ENCODE assay signal across 18 cellular contexts in the genomic region with DNA sequence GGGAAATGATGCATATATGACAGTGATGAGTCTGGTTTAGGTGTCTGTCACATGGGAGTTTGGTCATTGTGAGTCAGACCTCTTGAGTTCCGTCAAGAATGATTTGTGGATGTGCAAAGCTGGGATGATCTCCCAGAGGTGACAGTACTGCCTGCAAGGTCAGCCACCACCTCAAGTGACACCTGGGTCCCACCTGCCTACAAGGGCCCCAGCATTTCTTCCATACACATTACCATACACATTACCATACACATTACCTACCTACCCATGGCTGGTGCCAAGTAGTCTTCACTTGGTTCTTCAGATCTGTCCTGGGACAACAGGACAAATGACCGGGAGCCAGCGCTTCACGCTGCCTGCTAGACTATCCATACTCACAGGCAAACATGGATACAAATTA.
DNase-seq lines count a peak whose midpoint lies in the region; ATAC-seq, FAIRE-seq and TF ChIP-seq lines count a peak whose summit lies in the region.
"Had no signal": no experiment of that assay in that cellular context is flagged by ENCODE, and none has a peak within 500 bp of the region (broad histone marks: within the 10 kb centered on the region; RNA-seq: fewer than 3 reads in every experiment).

No MANE protein-coding gene starts in this region.

- whole genome bisulfite sequencing in H1 (ENCODE audit: extremely low coverage in 1 of 2, insufficient coverage in 1 of 2, insufficient read length in 1 of 2, insufficient replicate concordance in 2 of 2, low coverage in 1 of 2, low lambda C conversion rate in 2 of 2, missing lambda C conversion rate in 1 of 2), 2 experiments: 95% methylated on average over 4 of the region's 4 CpGs; no CpG with 5 or more reads in 1 of the 2 experiments

- H2AFZ ChIP-seq in H1 (ENCODE audit: low read length): no peak overlapping the region
- H2AFZ ChIP-seq in osteoblast (ENCODE audit: low read length): no peak overlapping the region
- H2AFZ ChIP-seq: GM23338 had no signal

- no peak overlapping the region for H3K18ac ChIP-seq in H1 (ENCODE audit: extremely low read depth, low read length)

- H3K9ac ChIP-seq in H1 (replicated peaks in 1 of 4; ENCODE audit: extremely low read depth in 1 of 4, low read depth in 3 of 4, low read length in 3 of 4): no peak overlapping the region
- H3K9ac ChIP-seq: BLaER1 had no signal

- H3K9me3 ChIP-seq in H1 (ENCODE audit: insufficient read depth in 2 of 2, low read depth in 1 of 2, low read length in 1 of 2) (no peaks in the 10 kb centered on the region), osteoblast (ENCODE audit: low read depth, low read length) (no peaks in the 10 kb centered on the region), BE2C (no peaks in the 10 kb centered on the region)
- H3K9me3 ChIP-seq: BLaER1, Caco-2 had no signal

- H3K4me3 ChIP-seq in H1 (ENCODE audit: extremely low read depth in 1 of 4, insufficient read depth in 2 of 4, low read depth in 3 of 4, low read length in 4 of 4) (no peak overlapping the region), osteoblast (ENCODE audit: insufficient read depth, low read length) (no peak overlapping the region), BE2C (ENCODE audit: low read depth, low read length) (no peak overlapping the region)
- H3K4me3 ChIP-seq: BLaER1, GM12878, GM23338, K562 had no signal

- H3K36me3 ChIP-seq in H1 (ENCODE audit: control insufficient read depth in 2 of 4, insufficient read depth in 4 of 4, low read length in 3 of 4): no peaks in the 10 kb centered on the region
- H3K36me3 ChIP-seq in osteoblast (ENCODE audit: insufficient read depth, low read length): peaks cover 25% of the 10 kb centered on the region
- H3K36me3 ChIP-seq in BE2C: no peaks in the 10 kb centered on the region
- H3K36me3 ChIP-seq: BLaER1 had no signal

- no peak overlapping the region for H2BK120ac ChIP-seq in H1 (replicated peaks; ENCODE audit: low read depth, low read length)

- no peak overlapping the region for H2BK5ac ChIP-seq in H1 (ENCODE audit: low read depth, low read length)

- no peak overlapping the region for H3K56ac ChIP-seq in H1 (replicated peaks; ENCODE audit: insufficient read length, low read depth, low read length)

- DNase-seq in DMS53 (lab: John Stamatoyannopoulos, UW) (peak; percentile 63), RCC 7860 (ENCODE audit: low spot score) (peak; percentile 61), H1 (ENCODE audit: low read depth in 1 of 2, low spot score in 2 of 2) (no peak), osteoblast (ENCODE audit: insufficient read length, low spot score, missing footprints) (peak; percentile 10), NCI-H1694 treated with DMSO at 0.1 percent for 48 hours (lab: John Stamatoyannopoulos, UW) (no peak), HT-29 (ENCODE audit: low spot score) (no peak), BE2C (no peak)
- DNase-seq: Caco-2; CD8-positive, alpha-beta memory T cell; H9; HFFc6 had no signal

- no peak overlapping the region for H4K5ac ChIP-seq in H1 (ENCODE audit: insufficient read length, low read depth, low read length)

- no peak overlapping the region for H3K27ac ChIP-seq in H1 (ENCODE audit: low read depth, low read length)
- peak overlapping the region; percentile 8 for H3K27ac ChIP-seq in osteoblast (ENCODE audit: low read depth, low read length)
- H3K27ac ChIP-seq: BLaER1, HL-60 had no signal

- TF ChIP-seq POLR2A in H1 (IDR thresholded peaks at IDR 0.05; ENCODE audit: control extremely low read depth in 1 of 2, low read depth in 2 of 2, low read length in 2 of 2): no peak

- no peaks in the 10 kb centered on the region for H3K79me1 ChIP-seq in H1 (ENCODE audit: low read depth, low read length)

- POLR2A ChIA-PET in H1 (lab: Charles Lee; ENCODE audit: partially characterized antibody): no interaction called here

- TF ChIP-seq CTCF in H1 (IDR thresholded peaks at IDR 0.05; ENCODE audit: control extremely low read depth in 1 of 3, insufficient read depth in 1 of 3, low read depth in 1 of 3, low read length in 3 of 3) (no peak), osteoblast (IDR thresholded peaks at IDR 0.05; ENCODE audit: extremely low read depth, low read depth, low read length) (no peak), BE2C (IDR thresholded peaks at IDR 0.05; ENCODE audit: low read depth, low read length) (no peak)

- no peak overlapping the region for H3K4ac ChIP-seq in H1 (replicated peaks; ENCODE audit: insufficient read length, low read depth, low read length)

- no peak overlapping the region for H3K4me2 ChIP-seq in H1 (ENCODE audit: insufficient read depth in 1 of 2, low read depth in 2 of 2, low read length in 2 of 2)
- H3K4me2 ChIP-seq in osteoblast (ENCODE audit: insufficient read depth, low read length): no peak overlapping the region
- H3K4me2 ChIP-seq: BLaER1, GM23338 had no signal

- ATAC-seq in GM18517 (IDR thresholded peaks at IDR 0.05; ENCODE audit: unreplicated experiment): no peak
- ATAC-seq: GM12878, GM23338, K562 had no signal

- TF ChIP-seq EP300 in H1 (IDR thresholded peaks at IDR 0.05; ENCODE audit: borderline replicate concordance in 1 of 2, low read depth in 2 of 2, low read length in 2 of 2): no peak

- FAIRE-seq in RCC 7860 (lab: Jason Lieb, UNC) (peak; percentile 35), H1 (lab: Jason Lieb, UNC) (no peak)
- FAIRE-seq: A204.1, GM12878, K562 had no signal

- H3K23ac ChIP-seq in H1 (ENCODE audit: insufficient read length): no peak overlapping the region

- H4K20me1 ChIP-seq in H1 (replicated peaks in 1 of 2; ENCODE audit: control insufficient read depth in 1 of 2, insufficient read depth in 2 of 2, low read length in 2 of 2): no peaks in the 10 kb centered on the region
- H4K20me1 ChIP-seq in osteoblast (ENCODE audit: insufficient read depth, low read length): no peaks in the 10 kb centered on the region
- H4K20me1 ChIP-seq: BLaER1 had no signal

- peaks cover 0 to 4% (median 3%) of the 10 kb centered on the region in 4 experiments; a peak in 4 of 7 replicates for H3K4me1 ChIP-seq in H1 (replicated peaks in 1 of 4; ENCODE audit: control insufficient read depth in 3 of 4, insufficient read depth in 4 of 4, low read length in 3 of 4)
- H3K4me1 ChIP-seq in osteoblast (ENCODE audit: insufficient read depth, low read length): peaks cover 29% of the 10 kb centered on the region
- no peaks in the 10 kb centered on the region for H3K4me1 ChIP-seq in BE2C
- H3K4me1 ChIP-seq: BLaER1, Caco-2 had no signal

- H3K27me3 ChIP-seq in H1 (replicated peaks in 1 of 4; ENCODE audit: control insufficient read depth in 3 of 4, extremely low read depth in 1 of 4, insufficient read depth in 3 of 4, low read length in 3 of 4): no peaks in the 10 kb centered on the region
- H3K27me3 ChIP-seq in osteoblast (ENCODE audit: insufficient read depth, low read length): no peaks in the 10 kb centered on the region
- no peaks in the 10 kb centered on the region for H3K27me3 ChIP-seq in BE2C
- H3K27me3 ChIP-seq: BLaER1 had no signal

- no peak overlapping the region for H2AK5ac ChIP-seq in H1 (ENCODE audit: low read depth, low read length)

- no peak overlapping the region for H2BK15ac ChIP-seq in H1 (ENCODE audit: low read length)

- no peaks in the 10 kb centered on the region for H3K79me2 ChIP-seq in H1 (ENCODE audit: control insufficient read depth in 1 of 2, insufficient read depth in 2 of 2, low read length in 2 of 2)
- H3K79me2 ChIP-seq in osteoblast (ENCODE audit: insufficient read depth, low read length): peaks cover 45% of the 10 kb centered on the region

- no peaks in the 10 kb centered on the region for H3K23me2 ChIP-seq in H1 (ENCODE audit: low read depth, low read length)

- no peak overlapping the region for H4K91ac ChIP-seq in H1 (replicated peaks; ENCODE audit: insufficient read length, low read length)

- H2BK12ac ChIP-seq in H1 (ENCODE audit: low read depth, low read length): 0 out of 2 replicates have a peak overlapping the region, but pooled peaks have one; percentile 30

- no peak overlapping the region for H3K14ac ChIP-seq in H1 (ENCODE audit: insufficient read length)

- no peak for TF ChIP-seq RAD21 in H1 (IDR thresholded peaks at IDR 0.05 in 1 of 2, conservative IDR thresholded peaks at IDR 0.05 in 1 of 2; ENCODE audit: low read depth in 2 of 2, low read length in 2 of 2)

- no peak overlapping the region for H2BK20ac ChIP-seq in H1 (ENCODE audit: low read length)

- no peak overlapping the region for H4K8ac ChIP-seq in H1 (ENCODE audit: extremely low read depth, insufficient read depth, low read length)

- CTCF ChIA-PET in H1 (lab: Charles Lee; ENCODE audit: partially characterized antibody): interaction anchor here (1.0 to 1.5 kb wide), 2 partner anchors 127 to 244 kb away, joined by 3 to 5 read pairs; no protein-coding TSS in a partner anchor

TF ChIP-seq in H1, 55 proteins besides CTCF, POLR2A, EP300 and RAD21:
- no peak for TF ChIP-seq CREB1 (IDR thresholded peaks at IDR 0.05)
- no peak for TF ChIP-seq CBX5 (IDR thresholded peaks at IDR 0.05; ENCODE audit: low read depth, low read length)
- TF ChIP-seq JUN (IDR thresholded peaks at IDR 0.05; ENCODE audit: low read depth, low read length): no peak
- no peak for TF ChIP-seq SIN3A (conservative IDR thresholded peaks at IDR 0.05 in 1 of 2, IDR thresholded peaks at IDR 0.05 in 1 of 2; ENCODE audit: low read depth in 1 of 2, low read length in 2 of 2)

Comparison
In these comparisons a context has a peak if more than half of its experiments do, and no peak if none do; other contexts are left out.
1. DNase-seq: peak in DMS53 (single experiment), RCC 7860 (single experiment) and osteoblast (single experiment); none in H1 (0 of 2), NCI-H1694 treated with DMSO at 0.1 percent for 48 hours (single experiment), HT-29 (single experiment) and BE2C (single experiment).